In the genomic region with DNA sequence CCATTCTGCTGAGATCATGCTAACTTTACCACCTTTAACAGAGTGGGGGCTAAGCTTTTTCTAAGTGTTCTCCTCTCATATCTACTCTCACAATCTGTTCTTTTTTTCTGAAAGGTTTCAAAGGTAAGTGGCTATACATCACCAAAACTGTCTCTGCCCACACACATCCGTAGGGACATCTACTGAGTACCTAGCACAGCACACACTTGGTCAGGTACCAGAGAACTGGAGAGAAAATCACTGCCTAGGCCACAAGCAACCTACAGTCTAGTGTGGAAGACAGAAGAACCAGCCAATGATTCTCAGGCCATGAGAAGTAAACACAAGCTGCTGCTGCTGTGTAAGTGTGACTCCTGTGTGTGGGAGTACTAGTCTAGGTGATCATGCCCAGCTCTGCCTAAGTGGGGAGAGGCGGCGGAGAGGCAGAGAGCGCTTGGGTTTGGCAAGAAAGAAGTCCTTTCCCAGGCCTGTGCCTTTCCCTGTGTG, we compare ENCODE assay signal across 10 cellular contexts.
DNase-seq lines count a peak whose midpoint lies in the region; ATAC-seq and TF ChIP-seq lines count a peak whose summit lies in the region.
"Had no signal": no experiment of that assay in that cellular context is flagged by ENCODE, and none has a peak within 500 bp of the region (broad histone marks: within the 10 kb centered on the region; RNA-seq: fewer than 3 reads in every experiment).

No MANE protein-coding gene starts in this region.

- H3K27me3 ChIP-seq in right atrium auricular region: no peaks in the 10 kb centered on the region

- H3K9me3 ChIP-seq in right atrium auricular region: no peaks in the 10 kb centered on the region

- ATAC-seq in GM18870 (IDR thresholded peaks at IDR 0.05; ENCODE audit: unreplicated experiment): peak; percentile 67
- ATAC-seq in GM21825 (IDR thresholded peaks at IDR 0.05; ENCODE audit: unreplicated experiment): peak; percentile 46
- peak; percentile 25 for ATAC-seq in HG03558 (IDR thresholded peaks at IDR 0.05; ENCODE audit: extremely low read depth, unreplicated experiment)

- H3K4me3 ChIP-seq in right atrium auricular region: no peak overlapping the region

- peaks cover 5% of the 10 kb centered on the region for H3K36me3 Mint-ChIP-seq in nephron (ENCODE audit: low read depth)
- H3K36me3 Mint-ChIP-seq in T-helper 2 cell treated with Interferon-gamma antibody and Interleukin-4, amounts not matched to agents 5 μg/mL and 100 μg/mL, for 36 hours (ENCODE audit: low read depth): peaks cover 3% of the 10 kb centered on the region

- no peaks in the 10 kb centered on the region for H3K36me3 ChIP-seq in right atrium auricular region

- H3K4me1 Mint-ChIP-seq in nephron: peaks cover 46% of the 10 kb centered on the region
- peaks cover 12% of the 10 kb centered on the region for H3K4me1 Mint-ChIP-seq in T-helper 2 cell treated with Interferon-gamma antibody and Interleukin-4, amounts not matched to agents 5 μg/mL and 100 μg/mL, for 36 hours (ENCODE audit: low read depth)

- no peak overlapping the region for H3K4me3 Mint-ChIP-seq in nephron
- H3K4me3 Mint-ChIP-seq in T-helper 2 cell treated with Interferon-gamma antibody and Interleukin-4, amounts not matched to agents 5 μg/mL and 100 μg/mL, for 36 hours: no peak overlapping the region

- H3K9me3 Mint-ChIP-seq in nephron: no peaks in the 10 kb centered on the region
- H3K9me3 Mint-ChIP-seq in T-helper 2 cell treated with Interferon-gamma antibody and Interleukin-4, amounts not matched to agents 5 μg/mL and 100 μg/mL, for 36 hours: no peaks in the 10 kb centered on the region

- DNase-seq in NCI-H510A treated with DMSO at 0.1 percent for 48 hours (lab: John Stamatoyannopoulos, UW): no peak
- DNase-seq in right atrium auricular region (ENCODE audit: low spot score): no peak
- DNase-seq in T-helper 2 cell treated with Interferon-gamma antibody and Interleukin-4, amounts not matched to agents 5 μg/mL and 100 μg/mL, for 36 hours (ENCODE audit: low spot score): no peak
- DNase-seq in RKO (ENCODE audit: low spot score): no peak
- DNase-seq: activated CD4-positive, alpha-beta T cell treated with anti-CD3 and anti-CD28 coated beads, Interleukin-2, amount 50 U/mL, for 1 hour; NCI-H2081 had no signal

- no peaks in the 10 kb centered on the region for H3K27me3 Mint-ChIP-seq in nephron (ENCODE audit: low read depth)
- no peaks in the 10 kb centered on the region for H3K27me3 Mint-ChIP-seq in T-helper 2 cell treated with Interferon-gamma antibody and Interleukin-4, amounts not matched to agents 5 μg/mL and 100 μg/mL, for 36 hours (ENCODE audit: low read depth)

- H3K4me1 ChIP-seq in right atrium auricular region: peaks cover 0 to 27% of the 10 kb centered on the region in 2 donors

- H3K27ac ChIP-seq in right atrium auricular region: no peak overlapping the region

- TF ChIP-seq CTCF in nephron (IDR thresholded peaks at IDR 0.05; ENCODE audit: unreplicated experiment in 3 of 3) (no peak), right atrium auricular region (IDR thresholded peaks at IDR 0.05) (no peak)

- H3K27ac Mint-ChIP-seq in nephron: peak overlapping the region; percentile 72 to 92 (median 91)
- H3K27ac Mint-ChIP-seq in T-helper 2 cell treated with Interferon-gamma antibody and Interleukin-4, amounts not matched to agents 5 μg/mL and 100 μg/mL, for 36 hours: no peak overlapping the region
